In the genomic region with DNA sequence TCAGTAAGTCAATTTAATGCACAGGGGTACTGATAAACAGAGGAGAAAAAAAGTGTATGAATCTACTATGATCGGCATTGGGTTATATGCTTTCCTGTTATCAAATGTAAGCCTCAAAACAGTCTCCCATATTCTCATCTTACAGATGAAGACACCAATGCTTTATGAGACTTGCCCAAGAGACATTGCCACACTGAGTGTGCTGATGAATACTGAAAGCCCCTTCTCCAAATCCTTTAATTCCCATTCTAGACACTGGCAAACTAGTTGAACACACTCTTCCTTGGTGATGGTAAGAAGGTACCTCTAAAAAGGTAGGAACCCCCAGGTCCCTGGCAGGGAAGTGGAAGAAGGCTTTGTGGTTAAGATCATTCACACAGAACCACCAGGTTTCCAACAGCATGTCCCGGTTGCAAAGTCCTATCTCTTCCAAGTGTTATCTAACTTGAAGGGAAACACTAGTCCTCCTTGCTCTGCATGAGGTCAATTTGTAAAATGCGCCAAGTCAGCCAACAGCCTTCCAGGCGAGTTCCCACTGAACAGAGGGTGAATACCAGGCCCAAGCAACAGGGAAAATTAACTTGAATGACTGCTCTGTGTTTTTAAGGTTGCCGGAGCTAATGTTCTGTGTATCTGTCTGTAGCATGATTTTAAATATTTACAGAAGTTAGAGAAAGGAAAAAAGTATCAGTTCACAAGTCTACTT, we compare ENCODE assay signal across 10 cellular contexts. TPM values are rescaled to one million over a fixed set of nuclear protein-coding genes. Genes with fewer than 3 reads are reported as not detected.
A peak's percentile ranks its signal among the peaks of the same experiment; 100 is the strongest.
DNase-seq lines count a peak whose midpoint lies in the region; ATAC-seq and TF ChIP-seq lines count a peak whose summit lies in the region.
"Had no signal": no experiment of that assay in that cellular context is flagged by ENCODE, and none has a peak within 500 bp of the region (broad histone marks: within the 10 kb centered on the region; RNA-seq: fewer than 3 reads in every experiment).

No MANE protein-coding gene starts in this region.

- POLR2A ChIA-PET in WTC11 (lab: Charles Lee): no interaction called here

- H3K4me3 ChIP-seq in CD4-positive, CD25-positive, alpha-beta regulatory T cell (ENCODE audit: low read depth, low read length): no peak overlapping the region
- H3K4me3 ChIP-seq in ovary: no peak overlapping the region
- no peak overlapping the region for H3K4me3 ChIP-seq in lower leg skin (ENCODE audit: low read depth, poor library complexity, severe bottlenecking)
- H3K4me3 ChIP-seq: MG63 had no signal

- TF ChIP-seq EP300 in ovary (IDR thresholded peaks at IDR 0.05): no peak

- no peak overlapping the region for H3K27ac ChIP-seq in CD4-positive, CD25-positive, alpha-beta regulatory T cell (ENCODE audit: insufficient read depth, low read length, poor library complexity, severe bottlenecking)
- H3K27ac ChIP-seq in ovary: peak overlapping the region in 1 of 2 donors; percentile 29

- H3K27me3 ChIP-seq in CD4-positive, CD25-positive, alpha-beta regulatory T cell (ENCODE audit: control insufficient read depth, insufficient read depth, low read length): no peaks in the 10 kb centered on the region
- no peaks in the 10 kb centered on the region for H3K27me3 ChIP-seq in ovary
- H3K27me3 ChIP-seq: MG63 had no signal

- H3K9me3 Mint-ChIP-seq in CD4-positive, CD25-positive, alpha-beta regulatory T cell: peaks cover 0 to 1% (median 0%) of the 10 kb centered on the region in 7 donors
- no peaks in the 10 kb centered on the region for H3K9me3 Mint-ChIP-seq in WTC11
- H3K9me3 Mint-ChIP-seq: CD8-positive, alpha-beta memory T cell had no signal

- peaks cover 7% of the 10 kb centered on the region for H3K27me3 Mint-ChIP-seq in CD4-positive, CD25-positive, alpha-beta regulatory T cell
- H3K27me3 Mint-ChIP-seq in WTC11 (ENCODE audit: low read depth): peaks cover 21% of the 10 kb centered on the region

- H3K4me1 ChIP-seq in CD4-positive, CD25-positive, alpha-beta regulatory T cell (ENCODE audit: control insufficient read depth, insufficient read depth, low read length, poor library complexity, severe bottlenecking): peaks cover 36% of the 10 kb centered on the region
- peaks cover 17% of the 10 kb centered on the region for H3K4me1 ChIP-seq in ovary (ENCODE audit: insufficient read depth)

- CTCF ChIA-PET in WTC11 (lab: Charles Lee): interaction anchor here (1.3 kb wide), 1 partner anchor 28 kb away, joined by 4 read pairs; no protein-coding TSS in a partner anchor

- peak overlapping the region in 3 of 4 donors; percentile 16 to 60 (median 21) for H3K4me3 Mint-ChIP-seq in CD4-positive, CD25-positive, alpha-beta regulatory T cell
- peak overlapping the region; percentile 28; the same call in 1 of the 2 replicates for H3K4me3 Mint-ChIP-seq in WTC11
- H3K4me3 Mint-ChIP-seq: CD8-positive, alpha-beta memory T cell had no signal

- TF ChIP-seq POLR2A in ovary (IDR thresholded peaks at IDR 0.05) (no peak), lower leg skin (IDR thresholded peaks at IDR 0.05) (no peak)

- 27 to 30% (median 28%) methylated on average over 5 of the region's 5 CpGs for whole genome bisulfite sequencing in ovary, 3 donors
- 53 to 54% methylated on average over 5 of the region's 5 CpGs for WGBS in lower leg skin, 2 donors

- DNase-seq in CD4-positive, CD25-positive, alpha-beta regulatory T cell: no peak
- DNase-seq in WTC11 (ENCODE audit: low spot score) (peak; percentile 27), glomerular visceral epithelial cell (ENCODE audit: extremely low spot score) (peak; percentile 21), ovary (peak; percentile 38 to 63 (median 52)), lower leg skin (ENCODE audit: low spot score in 2 of 2) (no peak)
- DNase-seq: CD8-positive, alpha-beta memory T cell; MG63 had no signal

- peaks cover 7% of the 10 kb centered on the region for H3K36me3 Mint-ChIP-seq in CD4-positive, CD25-positive, alpha-beta regulatory T cell
- H3K36me3 Mint-ChIP-seq in WTC11: no peaks in the 10 kb centered on the region

- H3K4me1 Mint-ChIP-seq in CD4-positive, CD25-positive, alpha-beta regulatory T cell: peaks cover 32 to 65% (median 60%) of the 10 kb centered on the region in 4 donors
- peaks cover 33% of the 10 kb centered on the region for H3K4me1 Mint-ChIP-seq in WTC11

- intact Hi-C loops in ovary (cut with DNase I) (no loop called here), lower leg skin (cut with DNase I; ENCODE audit: low total_unique reads) (no loop called here)

- H3K36me3 ChIP-seq in CD4-positive, CD25-positive, alpha-beta regulatory T cell (ENCODE audit: control insufficient read depth, insufficient read depth, low read length): peaks cover 13% of the 10 kb centered on the region
- no peaks in the 10 kb centered on the region for H3K36me3 ChIP-seq in ovary
- H3K36me3 ChIP-seq: MG63 had no signal

- no peaks in the 10 kb centered on the region for H3K9me3 ChIP-seq in CD4-positive, CD25-positive, alpha-beta regulatory T cell (ENCODE audit: control insufficient read depth in 2 of 2, low read length in 2 of 2)
- peaks cover 0 to under 1% of the 10 kb centered on the region in 2 donors for H3K9me3 ChIP-seq in ovary
- H3K9me3 ChIP-seq: MG63 had no signal

- H3K27ac Mint-ChIP-seq in CD4-positive, CD25-positive, alpha-beta regulatory T cell: peak overlapping the region; percentile 20 to 56 (median 29)
- H3K27ac Mint-ChIP-seq in WTC11: peak overlapping the region; percentile 62

- no peak for ATAC-seq in CD4-positive, CD25-positive, alpha-beta regulatory T cell (ENCODE audit: low read depth in 2 of 2)
- ATAC-seq in WTC11 (peak; percentile 58), HG03571 (IDR thresholded peaks at IDR 0.05; ENCODE audit: unreplicated experiment) (no peak), HG02885 (IDR thresholded peaks at IDR 0.05; ENCODE audit: poor library complexity, unreplicated experiment) (no peak), GM18861 (IDR thresholded peaks at IDR 0.05; ENCODE audit: unreplicated experiment) (no peak)

- no peak for TF ChIP-seq CTCF in WTC11 (IDR thresholded peaks at IDR 0.05)
- TF ChIP-seq CTCF in ovary (IDR thresholded peaks at IDR 0.05): no peak
- TF ChIP-seq CTCF in lower leg skin (IDR thresholded peaks at IDR 0.05): no peak

TF ChIP-seq in WTC11, 78 proteins besides CTCF, POLR2A, EP300 and RAD21 (continues in another document):
- no peak for TF ChIP-seq TCF7 (CRISPR knock-in tag; IDR thresholded peaks at IDR 0.05; ENCODE audit: low read depth)
- TF ChIP-seq, protein P1, sequence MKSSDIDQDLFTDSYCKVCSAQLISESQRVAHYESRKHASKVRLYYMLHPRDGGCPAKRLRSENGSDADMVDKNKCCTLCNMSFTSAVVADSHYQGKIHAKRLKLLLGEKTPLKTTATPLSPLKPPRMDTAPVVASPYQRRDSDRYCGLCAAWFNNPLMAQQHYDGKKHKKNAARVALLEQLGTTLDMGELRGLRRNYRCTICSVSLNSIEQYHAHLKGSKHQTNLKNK (CRISPR knock-in tag; IDR thresholded peaks at IDR 0.05): no peak
- no peak for TF ChIP-seq MYBL2 (CRISPR knock-in tag; IDR thresholded peaks at IDR 0.05)
- no peak for TF ChIP-seq SOX15 (CRISPR knock-in tag; IDR thresholded peaks at IDR 0.05)
- TF ChIP-seq, protein P2, sequence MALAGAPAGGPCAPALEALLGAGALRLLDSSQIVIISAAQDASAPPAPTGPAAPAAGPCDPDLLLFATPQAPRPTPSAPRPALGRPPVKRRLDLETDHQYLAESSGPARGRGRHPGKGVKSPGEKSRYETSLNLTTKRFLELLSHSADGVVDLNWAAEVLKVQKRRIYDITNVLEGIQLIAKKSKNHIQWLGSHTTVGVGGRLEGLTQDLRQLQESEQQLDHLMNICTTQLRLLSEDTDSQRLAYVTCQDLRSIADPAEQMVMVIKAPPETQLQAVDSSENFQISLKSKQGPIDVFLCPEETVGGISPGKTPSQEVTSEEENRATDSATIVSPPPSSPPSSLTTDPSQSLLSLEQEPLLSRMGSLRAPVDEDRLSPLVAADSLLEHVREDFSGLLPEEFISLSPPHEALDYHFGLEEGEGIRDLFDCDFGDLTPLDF (CRISPR knock-in tag; IDR thresholded peaks at IDR 0.05): no peak
- TF ChIP-seq CDX4 (CRISPR knock-in tag; IDR thresholded peaks at IDR 0.05; ENCODE audit: borderline replicate concordance): no peak
- no peak for TF ChIP-seq NR3C1 (CRISPR knock-in tag; conservative IDR thresholded peaks at IDR 0.05; ENCODE audit: low read depth)
- TF ChIP-seq GTF2I (CRISPR knock-in tag; conservative IDR thresholded peaks at IDR 0.05): no peak
- no peak for TF ChIP-seq TP53 (CRISPR knock-in tag; IDR thresholded peaks at IDR 0.05)
- TF ChIP-seq AR (CRISPR knock-in tag; IDR thresholded peaks at IDR 0.05): no peak
- TF ChIP-seq GABPB1 (CRISPR knock-in tag; IDR thresholded peaks at IDR 0.05): no peak
- TF ChIP-seq SMAD3 (CRISPR knock-in tag; IDR thresholded peaks at IDR 0.05; ENCODE audit: borderline replicate concordance): no peak

RNA-seq across cellular contexts. Expression of gene SETD7, which starts 5.1 kb away (rescaled TPM):
- total RNA-seq in CD4-positive, CD25-positive, alpha-beta regulatory T cell: 50.8 TPM
- polyA plus RNA-seq in CD4-positive, CD25-positive, alpha-beta regulatory T cell: 10 to 100 TPM in 2 of 4 donors, 1 to 10 TPM in 2; 8.9 to 13.8 (median 10.1) TPM
- total RNA-seq in WTC11 (2021) (4.6 to 5.6 TPM (median 4.9 TPM) in 3 replicates), ovary (10 to 100 TPM; 21.3 to 37.2 (median 32.8) TPM), lower leg skin (10 to 100 TPM; 34.3 to 45.7 (median 41.7) TPM)
- 10 to 100 TPM; 14.3 to 52.4 TPM for polyA plus RNA-seq in ovary

Comparison
In these comparisons a context has a peak if more than half of its experiments do, and no peak if none do; other contexts are left out.
1. DNase-seq: peak in WTC11 (single experiment), glomerular visceral epithelial cell (single experiment) and ovary (5 of 5); none in CD4-positive, CD25-positive, alpha-beta regulatory T cell (0 of 3) and lower leg skin (0 of 2).